In the genomic region with DNA sequence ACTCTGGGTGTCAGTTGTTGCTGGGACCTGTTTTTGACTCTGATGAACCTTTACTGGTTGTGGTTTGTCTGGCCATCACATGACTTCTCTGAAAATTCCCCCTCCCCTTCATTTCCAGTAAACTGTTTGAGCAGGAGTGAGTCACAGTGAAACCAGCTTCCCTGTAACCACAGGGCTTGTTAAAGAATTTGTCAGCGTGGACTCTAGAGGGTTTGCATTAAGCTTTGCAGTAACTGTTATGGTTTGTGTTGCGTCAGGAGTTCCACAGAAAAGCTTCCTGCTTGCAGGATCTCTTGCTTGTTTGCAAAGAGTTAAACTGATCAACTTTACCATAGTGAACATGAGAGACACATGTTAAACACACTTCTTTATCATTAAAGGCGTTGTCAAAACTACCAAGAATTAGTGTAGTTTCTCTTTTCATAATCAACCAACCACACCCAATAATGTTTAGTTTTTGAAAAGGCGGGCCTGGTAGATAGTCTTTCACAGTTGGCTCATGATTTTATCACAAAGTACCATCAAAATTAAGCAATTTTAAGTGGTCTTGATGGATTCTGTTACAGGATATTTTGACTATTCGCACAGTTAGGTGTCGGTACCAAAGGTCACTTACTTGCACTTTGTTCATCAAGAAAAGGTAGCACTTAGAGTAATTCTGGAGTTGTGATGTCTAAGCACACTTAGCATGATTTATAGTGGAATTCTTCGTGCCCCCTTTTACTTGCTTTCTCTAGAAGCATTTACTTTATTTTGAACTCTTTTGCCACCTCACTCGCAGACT, we compare ENCODE assay signal across 2 cellular contexts.
A peak's percentile ranks its signal among the peaks of the same experiment; 100 is the strongest.
TF ChIP-seq lines count a peak whose summit lies in the region.

No MANE protein-coding gene starts in this region.

TF ChIP-seq in GM23338, 12 proteins besides CTCF, POLR2A, EP300 and RAD21 (continued from another document):
- TF ChIP-seq NANOG (IDR thresholded peaks at IDR 0.05; ENCODE audit: borderline replicate concordance) (no peak), ZNF114 (CRISPR knock-in tag; IDR thresholded peaks at IDR 0.05) (no peak)

TF ChIP-seq in K562, 482 proteins besides CTCF, POLR2A, EP300 and RAD21 (continued from another document and continues in another):
- TF ChIP-seq, protein P1, sequence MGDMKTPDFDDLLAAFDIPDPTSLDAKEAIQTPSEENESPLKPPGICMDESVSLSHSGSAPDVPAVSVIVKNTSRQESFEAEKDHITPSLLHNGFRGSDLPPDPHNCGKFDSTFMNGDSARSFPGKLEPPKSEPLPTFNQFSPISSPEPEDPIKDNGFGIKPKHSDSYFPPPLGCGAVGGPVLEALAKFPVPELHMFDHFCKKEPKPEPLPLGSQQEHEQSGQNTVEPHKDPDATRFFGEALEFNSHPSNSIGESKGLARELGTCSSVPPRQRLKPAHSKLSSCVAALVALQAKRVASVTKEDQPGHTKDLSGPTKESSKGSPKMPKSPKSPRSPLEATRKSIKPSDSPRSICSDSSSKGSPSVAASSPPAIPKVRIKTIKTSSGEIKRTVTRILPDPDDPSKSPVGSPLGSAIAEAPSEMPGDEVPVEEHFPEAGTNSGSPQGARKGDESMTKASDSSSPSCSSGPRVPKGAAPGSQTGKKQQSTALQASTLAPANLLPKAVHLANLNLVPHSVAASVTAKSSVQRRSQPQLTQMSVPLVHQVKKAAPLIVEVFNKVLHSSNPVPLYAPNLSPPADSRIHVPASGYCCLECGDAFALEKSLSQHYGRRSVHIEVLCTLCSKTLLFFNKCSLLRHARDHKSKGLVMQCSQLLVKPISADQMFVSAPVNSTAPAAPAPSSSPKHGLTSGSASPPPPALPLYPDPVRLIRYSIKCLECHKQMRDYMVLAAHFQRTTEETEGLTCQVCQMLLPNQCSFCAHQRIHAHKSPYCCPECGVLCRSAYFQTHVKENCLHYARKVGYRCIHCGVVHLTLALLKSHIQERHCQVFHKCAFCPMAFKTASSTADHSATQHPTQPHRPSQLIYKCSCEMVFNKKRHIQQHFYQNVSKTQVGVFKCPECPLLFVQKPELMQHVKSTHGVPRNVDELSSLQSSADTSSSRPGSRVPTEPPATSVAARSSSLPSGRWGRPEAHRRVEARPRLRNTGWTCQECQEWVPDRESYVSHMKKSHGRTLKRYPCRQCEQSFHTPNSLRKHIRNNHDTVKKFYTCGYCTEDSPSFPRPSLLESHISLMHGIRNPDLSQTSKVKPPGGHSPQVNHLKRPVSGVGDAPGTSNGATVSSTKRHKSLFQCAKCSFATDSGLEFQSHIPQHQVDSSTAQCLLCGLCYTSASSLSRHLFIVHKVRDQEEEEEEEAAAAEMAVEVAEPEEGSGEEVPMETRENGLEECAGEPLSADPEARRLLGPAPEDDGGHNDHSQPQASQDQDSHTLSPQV (IDR thresholded peaks at IDR 0.05) = peak; percentile 83; the same call in 1 of the 2 replicates
- peak; percentile 89 for TF ChIP-seq NFRKB (IDR thresholded peaks at IDR 0.05; ENCODE audit: low read depth)
- TF ChIP-seq ZNF174 (CRISPR knock-in tag; IDR thresholded peaks at IDR 0.05) = no peak
- no peak; the same call in none of the 2 replicates for TF ChIP-seq MTA2 (IDR thresholded peaks at IDR 0.05; ENCODE audit: low read depth)
- TF ChIP-seq, protein P2, sequence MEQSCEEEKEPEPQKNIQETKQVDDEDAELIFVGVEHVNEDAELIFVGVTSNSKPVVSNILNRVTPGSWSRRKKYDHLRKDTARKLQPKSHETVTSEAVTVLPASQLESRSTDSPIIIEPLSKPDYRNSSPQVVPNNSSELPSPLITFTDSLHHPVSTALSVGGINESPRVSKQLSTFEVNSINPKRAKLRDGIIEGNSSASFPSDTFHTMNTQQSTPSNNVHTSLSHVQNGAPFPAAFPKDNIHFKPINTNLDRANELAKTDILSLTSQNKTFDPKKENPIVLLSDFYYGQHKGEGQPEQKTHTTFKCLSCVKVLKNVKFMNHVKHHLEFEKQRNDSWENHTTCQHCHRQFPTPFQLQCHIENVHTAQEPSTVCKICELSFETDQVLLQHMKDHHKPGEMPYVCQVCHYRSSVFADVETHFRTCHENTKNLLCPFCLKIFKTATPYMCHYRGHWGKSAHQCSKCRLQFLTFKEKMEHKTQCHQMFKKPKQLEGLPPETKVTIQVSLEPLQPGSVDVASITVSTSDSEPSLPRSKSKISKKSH (CRISPR knock-in tag; IDR thresholded peaks at IDR 0.05) = no peak
- TF ChIP-seq CBX5 (IDR thresholded peaks at IDR 0.05; ENCODE audit: borderline replicate concordance, low read depth) = no peak
- TF ChIP-seq, protein P3, sequence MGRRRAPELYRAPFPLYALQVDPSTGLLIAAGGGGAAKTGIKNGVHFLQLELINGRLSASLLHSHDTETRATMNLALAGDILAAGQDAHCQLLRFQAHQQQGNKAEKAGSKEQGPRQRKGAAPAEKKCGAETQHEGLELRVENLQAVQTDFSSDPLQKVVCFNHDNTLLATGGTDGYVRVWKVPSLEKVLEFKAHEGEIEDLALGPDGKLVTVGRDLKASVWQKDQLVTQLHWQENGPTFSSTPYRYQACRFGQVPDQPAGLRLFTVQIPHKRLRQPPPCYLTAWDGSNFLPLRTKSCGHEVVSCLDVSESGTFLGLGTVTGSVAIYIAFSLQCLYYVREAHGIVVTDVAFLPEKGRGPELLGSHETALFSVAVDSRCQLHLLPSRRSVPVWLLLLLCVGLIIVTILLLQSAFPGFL (CRISPR knock-in tag; IDR thresholded peaks at IDR 0.05) = no peak
- TF ChIP-seq MAFK (IDR thresholded peaks at IDR 0.05; ENCODE audit: low read length) = 0 out of 2 replicates have a peak, but pooled peaks have one; percentile 32
- TF ChIP-seq, protein P4, sequence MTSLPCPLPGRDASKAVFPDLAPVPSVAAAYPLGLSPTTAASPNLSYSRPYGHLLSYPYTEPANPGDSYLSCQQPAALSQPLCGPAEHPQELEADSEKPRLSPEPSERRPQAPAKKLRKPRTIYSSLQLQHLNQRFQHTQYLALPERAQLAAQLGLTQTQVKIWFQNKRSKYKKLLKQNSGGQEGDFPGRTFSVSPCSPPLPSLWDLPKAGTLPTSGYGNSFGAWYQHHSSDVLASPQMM (CRISPR knock-in tag; IDR thresholded peaks at IDR 0.05) = no peak
- TF ChIP-seq POLR3A (IDR thresholded peaks at IDR 0.05; ENCODE audit: borderline replicate concordance, extremely low read depth, insufficient read depth, insufficient read length) = no peak
- no peak for TF ChIP-seq TARDBP (IDR thresholded peaks at IDR 0.05)
- TF ChIP-seq ZNF449 (CRISPR knock-in tag; IDR thresholded peaks at IDR 0.05) = no peak
- TF ChIP-seq HSF4 (CRISPR knock-in tag; IDR thresholded peaks at IDR 0.05; ENCODE audit: borderline replicate concordance) = no peak
- TF ChIP-seq BCL6 (CRISPR knock-in tag; IDR thresholded peaks at IDR 0.05) = no peak
- TF ChIP-seq TEAD2 (tag; IDR thresholded peaks at IDR 0.05) = peak; percentile 50; the same call in 1 of the 2 replicates
- TF ChIP-seq MAZ (CRISPR knock-in tag; conservative IDR thresholded peaks at IDR 0.05 in 1 of 2, IDR thresholded peaks at IDR 0.05 in 1 of 2) = peak; percentile 82 to 96
- TF ChIP-seq MED1 (CRISPR knock-in tag; IDR thresholded peaks at IDR 0.05; ENCODE audit: borderline replicate concordance) = no peak
- TF ChIP-seq, protein P5, sequence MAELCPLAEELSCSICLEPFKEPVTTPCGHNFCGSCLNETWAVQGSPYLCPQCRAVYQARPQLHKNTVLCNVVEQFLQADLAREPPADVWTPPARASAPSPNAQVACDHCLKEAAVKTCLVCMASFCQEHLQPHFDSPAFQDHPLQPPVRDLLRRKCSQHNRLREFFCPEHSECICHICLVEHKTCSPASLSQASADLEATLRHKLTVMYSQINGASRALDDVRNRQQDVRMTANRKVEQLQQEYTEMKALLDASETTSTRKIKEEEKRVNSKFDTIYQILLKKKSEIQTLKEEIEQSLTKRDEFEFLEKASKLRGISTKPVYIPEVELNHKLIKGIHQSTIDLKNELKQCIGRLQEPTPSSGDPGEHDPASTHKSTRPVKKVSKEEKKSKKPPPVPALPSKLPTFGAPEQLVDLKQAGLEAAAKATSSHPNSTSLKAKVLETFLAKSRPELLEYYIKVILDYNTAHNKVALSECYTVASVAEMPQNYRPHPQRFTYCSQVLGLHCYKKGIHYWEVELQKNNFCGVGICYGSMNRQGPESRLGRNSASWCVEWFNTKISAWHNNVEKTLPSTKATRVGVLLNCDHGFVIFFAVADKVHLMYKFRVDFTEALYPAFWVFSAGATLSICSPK (IDR thresholded peaks at IDR 0.05; ENCODE audit: borderline replicate concordance) = no peak
- TF ChIP-seq STAT5A (IDR thresholded peaks at IDR 0.05; ENCODE audit: borderline replicate concordance, low read length) = peak; percentile 84
- TF ChIP-seq ZNF3 (CRISPR knock-in tag; IDR thresholded peaks at IDR 0.05) = no peak
- TF ChIP-seq MNT (conservative IDR thresholded peaks at IDR 0.05) = peak; percentile 57 to 82; a peak in 3 of 4 replicates
- peak; percentile 15 to 53; a peak in 3 of 4 replicates for TF ChIP-seq KDM1A (IDR thresholded peaks at IDR 0.05)
- no peak for TF ChIP-seq MIER1 (IDR thresholded peaks at IDR 0.05; ENCODE audit: low read depth)
- TF ChIP-seq, protein P6, sequence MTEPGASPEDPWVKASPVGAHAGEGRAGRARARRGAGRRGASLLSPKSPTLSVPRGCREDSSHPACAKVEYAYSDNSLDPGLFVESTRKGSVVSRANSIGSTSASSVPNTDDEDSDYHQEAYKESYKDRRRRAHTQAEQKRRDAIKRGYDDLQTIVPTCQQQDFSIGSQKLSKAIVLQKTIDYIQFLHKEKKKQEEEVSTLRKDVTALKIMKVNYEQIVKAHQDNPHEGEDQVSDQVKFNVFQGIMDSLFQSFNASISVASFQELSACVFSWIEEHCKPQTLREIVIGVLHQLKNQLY (CRISPR knock-in tag; conservative IDR thresholded peaks at IDR 0.05) = no peak
- TF ChIP-seq EP400 (IDR thresholded peaks at IDR 0.05) = peak; percentile 85
- peak; percentile 60; the same call in 1 of the 2 replicates for TF ChIP-seq MEF2D (tag; conservative IDR thresholded peaks at IDR 0.05; ENCODE audit: low read depth)
- no peak for TF ChIP-seq FOXA1 (IDR thresholded peaks at IDR 0.05; ENCODE audit: borderline replicate concordance)
- TF ChIP-seq ZNF197 (CRISPR knock-in tag; IDR thresholded peaks at IDR 0.05; ENCODE audit: low read depth) = 0 out of 2 replicates have a peak, but pooled peaks have one; percentile 7
- TF ChIP-seq SFPQ (IDR thresholded peaks at IDR 0.05; ENCODE audit: low read depth, low read length) = no peak
- TF ChIP-seq, protein P7, sequence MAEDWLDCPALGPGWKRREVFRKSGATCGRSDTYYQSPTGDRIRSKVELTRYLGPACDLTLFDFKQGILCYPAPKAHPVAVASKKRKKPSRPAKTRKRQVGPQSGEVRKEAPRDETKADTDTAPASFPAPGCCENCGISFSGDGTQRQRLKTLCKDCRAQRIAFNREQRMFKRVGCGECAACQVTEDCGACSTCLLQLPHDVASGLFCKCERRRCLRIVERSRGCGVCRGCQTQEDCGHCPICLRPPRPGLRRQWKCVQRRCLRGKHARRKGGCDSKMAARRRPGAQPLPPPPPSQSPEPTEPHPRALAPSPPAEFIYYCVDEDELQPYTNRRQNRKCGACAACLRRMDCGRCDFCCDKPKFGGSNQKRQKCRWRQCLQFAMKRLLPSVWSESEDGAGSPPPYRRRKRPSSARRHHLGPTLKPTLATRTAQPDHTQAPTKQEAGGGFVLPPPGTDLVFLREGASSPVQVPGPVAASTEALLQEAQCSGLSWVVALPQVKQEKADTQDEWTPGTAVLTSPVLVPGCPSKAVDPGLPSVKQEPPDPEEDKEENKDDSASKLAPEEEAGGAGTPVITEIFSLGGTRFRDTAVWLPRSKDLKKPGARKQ (CRISPR knock-in tag; IDR thresholded peaks at IDR 0.05) = no peak
- no peak for TF ChIP-seq SIRT6 (IDR thresholded peaks at IDR 0.05; ENCODE audit: low read depth, low read length)
- no peak for TF ChIP-seq TFAP4 (CRISPR knock-in tag; IDR thresholded peaks at IDR 0.05; ENCODE audit: borderline replicate concordance)
